ENCODE assay signal across 10 cellular contexts in the genomic region with DNA sequence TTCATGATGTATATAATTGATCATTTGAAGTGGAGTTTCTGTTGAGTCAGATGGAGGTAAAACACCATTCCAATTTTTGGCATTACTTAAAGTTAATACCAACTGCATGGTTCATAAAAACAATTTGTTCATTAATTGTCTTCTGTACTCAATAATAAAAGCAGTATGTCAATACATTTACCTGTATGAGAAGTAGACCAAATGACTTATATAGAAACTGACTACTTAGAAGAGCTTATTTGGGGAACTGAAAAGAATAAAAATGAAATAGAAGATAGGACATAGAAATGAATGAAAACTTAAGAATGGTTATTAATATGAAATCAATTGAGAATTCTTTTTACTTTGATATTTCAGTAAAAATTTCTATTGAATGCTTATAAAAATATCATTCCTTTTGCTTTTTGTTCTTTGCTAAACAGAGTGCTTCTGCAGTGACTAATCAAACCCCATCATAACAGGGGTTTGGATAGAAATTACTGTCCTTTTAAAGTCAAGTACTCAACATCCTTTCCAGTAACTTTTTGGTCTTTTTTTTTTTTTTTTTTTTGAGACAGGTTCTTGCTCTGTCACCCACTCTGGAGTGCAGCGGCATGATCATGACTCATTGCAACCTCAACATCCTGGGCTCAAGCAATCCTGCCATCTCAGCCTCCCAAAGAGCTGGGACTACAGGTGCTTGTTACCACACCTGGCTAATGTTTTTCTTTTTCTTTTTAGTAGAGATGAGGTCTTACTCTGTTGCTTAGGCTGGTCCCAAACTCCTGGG. TPM values are rescaled to one million over a fixed set of nuclear protein-coding genes. Genes with fewer than 3 reads are reported as not detected.
DNase-seq lines count a peak whose midpoint lies in the region; ATAC-seq and TF ChIP-seq lines count a peak whose summit lies in the region.
"Had no signal": no experiment of that assay in that cellular context is flagged by ENCODE, and none has a peak within 500 bp of the region (broad histone marks: within the 10 kb centered on the region; RNA-seq: fewer than 3 reads in every experiment).

No MANE protein-coding gene starts in this region.

- no peak overlapping the region for H4K91ac ChIP-seq in IMR-90 (ENCODE audit: insufficient read depth, low read depth, low read length)

- intact Hi-C loops in IMR-90 (cut with micrococcal nuclease) = no loop called here

- H2BK15ac ChIP-seq in IMR-90 (ENCODE audit: low read depth, low read length) = no peak overlapping the region

- H3K4me3 Mint-ChIP-seq in activated T-helper 17 cell treated with anti-CD3 and anti-CD28 coated beads, Interleukin-2, amount 50 U/mL, for 72 hours = peak overlapping the region; percentile 18

- H3K27ac ChIP-seq in IMR-90 (ENCODE audit: insufficient read depth, low read length) = no peak overlapping the region
- H3K27ac ChIP-seq: 22Rv1 had no signal

- H3K4ac ChIP-seq in IMR-90 (ENCODE audit: low read depth, low read length) = no peak overlapping the region

- H3K27me3 ChIP-seq in IMR-90 (ENCODE audit: control insufficient read depth, insufficient read depth, low read length) = 0 out of 2 replicates have a peak, but pooled peaks cover 2% of the 10 kb centered on the region

- no peak overlapping the region for H4K8ac ChIP-seq in IMR-90 (ENCODE audit: low read depth in 2 of 2, low read length in 2 of 2)

- no peak for TF ChIP-seq RAD21 in IMR-90 (IDR thresholded peaks at IDR 0.05; ENCODE audit: low read length)

- no peaks in the 10 kb centered on the region for H3K36me3 ChIP-seq in IMR-90 (ENCODE audit: control insufficient read depth, insufficient read depth, low read length)

- CTCF ChIA-PET in IMR-90 (lab: Yijun Ruan, JAX) = no interaction called here

- DNase-seq in DMS79 treated with DMSO at 0.1 percent for 48 hours (lab: John Stamatoyannopoulos, UW) = peak; percentile 38
- DNase-seq in DMS79 (lab: John Stamatoyannopoulos, UW) = no peak
- DNase-seq in IMR-90 = peak; percentile 33
- DNase-seq in stimulated activated CD4-positive, alpha-beta T cell treated with anti-CD3 and anti-CD28 coated beads, Interleukin-2, amount 100 ng/mL, for 4 hours (ENCODE audit: low read depth) = peak; percentile 40
- DNase-seq in hypothalamus (lab: John Stamatoyannopoulos, UW) = no peak
- DNase-seq: amniotic stem cell had no signal

- no peak overlapping the region for H4K5ac ChIP-seq in IMR-90 (ENCODE audit: low read depth, low read length)

- no peak for TF ChIP-seq CTCF in IMR-90 (conservative IDR thresholded peaks at IDR 0.05; ENCODE audit: low read depth, low read length)

- no peaks in the 10 kb centered on the region for H4K20me1 ChIP-seq in IMR-90 (ENCODE audit: insufficient read depth, low read length)

- H2BK5ac ChIP-seq in IMR-90 (ENCODE audit: low read depth, low read length, poor library complexity, severe bottlenecking) = no peak overlapping the region

- WGBS in IMR-90 (ENCODE audit: extremely low coverage in 2 of 2, insufficient read length in 1 of 2), 2 experiments = no CpG with 5 or more reads among the region's 1 CpG

- H3K23ac ChIP-seq in IMR-90 (ENCODE audit: low read depth, low read length) = no peak overlapping the region

- H3K14ac ChIP-seq in IMR-90 (replicated peaks; ENCODE audit: low read depth, low read length) = no peak overlapping the region

- H3K79me1 ChIP-seq in IMR-90 (ENCODE audit: low read depth in 1 of 2, low read length in 2 of 2) = no peaks in the 10 kb centered on the region

- H3K9me1 ChIP-seq in IMR-90 (ENCODE audit: insufficient read depth, low read length) = no peaks in the 10 kb centered on the region

- no peaks in the 10 kb centered on the region for H3K27me3 Mint-ChIP-seq in activated T-helper 17 cell treated with anti-CD3 and anti-CD28 coated beads, Interleukin-2, amount 50 U/mL, for 72 hours

- H3K9me3 ChIP-seq in IMR-90 (ENCODE audit: control insufficient read depth, insufficient read depth, low read length) = no peaks in the 10 kb centered on the region

- BruUV-seq in IMR-90 (replicated peaks; lab: Mats Ljungman, UMichigan) = no TSS peak

- TF ChIP-seq POLR2A in IMR-90 (IDR thresholded peaks at IDR 0.05; ENCODE audit: low read depth, low read length) = no peak

- H3K4me1 Mint-ChIP-seq in activated T-helper 17 cell treated with anti-CD3 and anti-CD28 coated beads, Interleukin-2, amount 50 U/mL, for 72 hours = peaks cover 13% of the 10 kb centered on the region

- in situ Hi-C loops in IMR-90 (cut with MboI; ENCODE audit: low sequenced_read_pairs) = loop anchor here (25.0 kb wide), 1 partner anchor 772 kb away; a partner anchor contains a TSS

- no peaks in the 10 kb centered on the region for H3K36me3 Mint-ChIP-seq in activated T-helper 17 cell treated with anti-CD3 and anti-CD28 coated beads, Interleukin-2, amount 50 U/mL, for 72 hours (ENCODE audit: low read depth)

- no peak overlapping the region for H2AFZ ChIP-seq in IMR-90 (replicated peaks; ENCODE audit: low read length, poor library complexity)

- H3K56ac ChIP-seq in IMR-90 (ENCODE audit: extremely low read depth, insufficient read depth, low read length) = no peak overlapping the region

- H3K4me3 ChIP-seq in IMR-90 (ENCODE audit: insufficient read depth, low read depth, low read length) = no peak overlapping the region

- no peak; the same call in 1 of the 2 replicates for ATAC-seq in IMR-90 (ENCODE audit: low read depth)
- ATAC-seq in activated T-helper 17 cell treated with anti-CD3 and anti-CD28 coated beads, Interleukin-2, amount 50 U/mL, for 72 hours (replicated peaks) = peak; percentile 93
- no peak for ATAC-seq in HG02588 (IDR thresholded peaks at IDR 0.05; ENCODE audit: unreplicated experiment)
- ATAC-seq in GM18861 (IDR thresholded peaks at IDR 0.05; ENCODE audit: unreplicated experiment) = no peak

- no peak overlapping the region for H2AK5ac ChIP-seq in IMR-90 (ENCODE audit: low read depth, low read length)

- H2BK120ac ChIP-seq in IMR-90 (ENCODE audit: low read depth, low read length) = no peak overlapping the region

- no peak overlapping the region for H3K18ac ChIP-seq in IMR-90 (ENCODE audit: low read depth, low read length)

- H3K9ac ChIP-seq in IMR-90 (ENCODE audit: low read depth, low read length) = no peak overlapping the region

- H3K9me3 Mint-ChIP-seq in activated T-helper 17 cell treated with anti-CD3 and anti-CD28 coated beads, Interleukin-2, amount 50 U/mL, for 72 hours = no peaks in the 10 kb centered on the region

- H3K4me1 ChIP-seq in IMR-90 (ENCODE audit: control insufficient read depth, insufficient read depth, low read length) = no peaks in the 10 kb centered on the region

- no peak overlapping the region for H3K4me2 ChIP-seq in IMR-90 (ENCODE audit: low read depth, low read length)

- peak overlapping the region; percentile 83 for H3K27ac Mint-ChIP-seq in activated T-helper 17 cell treated with anti-CD3 and anti-CD28 coated beads, Interleukin-2, amount 50 U/mL, for 72 hours

- no peak overlapping the region for H2BK20ac ChIP-seq in IMR-90 (ENCODE audit: low read depth, low read length)

- POLR2A ChIA-PET in IMR-90 (lab: Charles Lee; ENCODE audit: unreplicated experiment) = no interaction called here

- H2AK9ac ChIP-seq in IMR-90 (replicated peaks; ENCODE audit: low read depth, low read length, poor library complexity) = no peak overlapping the region

- dilution Hi-C loops in IMR-90 (cut with HindIII; ENCODE audit: low sequenced_read_pairs, unreplicated experiment) = loop anchor here (25.0 kb wide), 1 partner anchor 197 kb away; no protein-coding TSS in a partner anchor

TF ChIP-seq in IMR-90, 13 proteins besides CTCF, POLR2A, EP300 and RAD21:
- no peak for TF ChIP-seq CHD1 (IDR thresholded peaks at IDR 0.05; ENCODE audit: low read depth, low read length)
- TF ChIP-seq, protein P1, sequence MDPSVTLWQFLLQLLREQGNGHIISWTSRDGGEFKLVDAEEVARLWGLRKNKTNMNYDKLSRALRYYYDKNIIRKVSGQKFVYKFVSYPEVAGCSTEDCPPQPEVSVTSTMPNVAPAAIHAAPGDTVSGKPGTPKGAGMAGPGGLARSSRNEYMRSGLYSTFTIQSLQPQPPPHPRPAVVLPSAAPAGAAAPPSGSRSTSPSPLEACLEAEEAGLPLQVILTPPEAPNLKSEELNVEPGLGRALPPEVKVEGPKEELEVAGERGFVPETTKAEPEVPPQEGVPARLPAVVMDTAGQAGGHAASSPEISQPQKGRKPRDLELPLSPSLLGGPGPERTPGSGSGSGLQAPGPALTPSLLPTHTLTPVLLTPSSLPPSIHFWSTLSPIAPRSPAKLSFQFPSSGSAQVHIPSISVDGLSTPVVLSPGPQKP (IDR thresholded peaks at IDR 0.05; ENCODE audit: borderline replicate concordance, low read depth, low read length) = no peak
- no peak for TF ChIP-seq BHLHE40 (IDR thresholded peaks at IDR 0.05; ENCODE audit: low read depth, low read length)
- no peak for TF ChIP-seq FOS (IDR thresholded peaks at IDR 0.05; ENCODE audit: low read depth, low read length)
- no peak for TF ChIP-seq RFX5 (IDR thresholded peaks at IDR 0.05; ENCODE audit: low read depth, low read length)

RNA-seq across cellular contexts. Expression of a gene that starts 6.5 kb away (rescaled TPM):
- total RNA-seq in IMR-90 (2012; rRNA removed) = 23.9 and 26.2 TPM in 2 replicates
- polyA plus RNA-seq in IMR-90 (2012; rRNA removed) = 4.2 and 4.9 TPM in 2 replicates
- 0.94 and 0.95 TPM in 2 replicates for polyA plus RNA-seq in IMR-90 (2012; cell fraction: cytosol; rRNA removed)
- polyA plus RNA-seq in IMR-90 (2012; cell fraction: nucleus; rRNA removed; ENCODE audit: low replicate concordance) = 2.0 and 15.2 TPM in 2 replicates
- 10 to 100 TPM; 15.3 to 26.7 TPM for total RNA-seq in activated T-helper 17 cell treated with anti-CD3 and anti-CD28 coated beads, Interleukin-2, amount 50 U/mL, for 72 hours

RNA-seq across cellular contexts. Expression of a gene that starts 50.8 kb away (rescaled TPM):
- total RNA-seq in IMR-90 (2012; rRNA removed) = 3.4 and 11.7 TPM in 2 replicates
- 2.1 and 3.1 TPM in 2 replicates for polyA plus RNA-seq in IMR-90 (2012; rRNA removed)
- polyA plus RNA-seq in IMR-90 (2012; cell fraction: cytosol; rRNA removed) = 1.2 and 1.5 TPM in 2 replicates
- 0.88 and 1.9 TPM in 2 replicates for polyA plus RNA-seq in IMR-90 (2012; cell fraction: nucleus; rRNA removed; ENCODE audit: low replicate concordance)
- 1 to 10 TPM; 2.3 to 9.0 TPM for total RNA-seq in activated T-helper 17 cell treated with anti-CD3 and anti-CD28 coated beads, Interleukin-2, amount 50 U/mL, for 72 hours

Comparison
In these comparisons a context has a peak if more than half of its experiments do, and no peak if none do; other contexts are left out.
1. DNase-seq: peak in DMS79 treated with DMSO at 0.1 percent for 48 hours (single experiment), IMR-90 (single experiment) and stimulated activated CD4-positive, alpha-beta T cell treated with anti-CD3 and anti-CD28 coated beads, Interleukin-2, amount 100 ng/mL, for 4 hours (single experiment); none in DMS79 (single experiment) and hypothalamus (0 of 51).